Comparison of ENCODE assay signal across 21 cellular contexts in genomic region chr12:130483616-130484180, GRCh38.
DNase-seq lines count a peak whose midpoint lies in the region; ATAC-seq and TF ChIP-seq lines count a peak whose summit lies in the region.
"Had no signal": no experiment of that assay in that cellular context is flagged by ENCODE, and none has a peak within 500 bp of the region (broad histone marks: within the 10 kb centered on the region; RNA-seq: fewer than 3 reads in every experiment).

No MANE protein-coding gene starts in this region.

- no peaks in the 10 kb centered on the region for H3K9me2 ChIP-seq in GM23248 (ENCODE audit: insufficient read depth)

- H3K27ac Mint-ChIP-seq in stimulated activated naive CD8-positive, alpha-beta T cell treated with anti-CD3 and anti-CD28 coated beads, Interleukin-15, amount 100 ng/mL, for 72 hours, result no peak overlapping the region
- H3K27ac Mint-ChIP-seq in endodermal cell, result peak overlapping the region; percentile 30
- H3K27ac Mint-ChIP-seq in natural killer cell, result no peak overlapping the region
- H3K27ac Mint-ChIP-seq: B cell; CD14-positive monocyte; CD4-positive, alpha-beta T cell; CD8-positive, alpha-beta memory T cell had no signal

- intact Hi-C loops in posterior vena cava (cut with DNase I), result no loop called here
- intact Hi-C loops in natural killer cell (cut with micrococcal nuclease), result no loop called here

- H4K20me1 ChIP-seq in GM23248 (ENCODE audit: insufficient read depth), result no peaks in the 10 kb centered on the region

- H2AFZ ChIP-seq in GM23248, result no peak overlapping the region

- H3K4me3 ChIP-seq in endodermal cell (ENCODE audit: low read length), result no peak overlapping the region
- no peak overlapping the region for H3K4me3 ChIP-seq in GM23248
- H3K4me3 ChIP-seq: BLaER1 treated with 17β-estradiol and CSF1 and Interleukin-3, amounts not matched to agents 10 nM and 100 nM; GM12878 had no signal

- H3K4me2 ChIP-seq in GM23248 (ENCODE audit: unreplicated experiment), result no peak overlapping the region
- H3K4me2 ChIP-seq: BLaER1 treated with 17β-estradiol and CSF1 and Interleukin-3, amounts not matched to agents 10 nM and 100 nM had no signal

- peak; percentile 58 for ATAC-seq in stimulated activated naive CD8-positive, alpha-beta T cell treated with anti-CD3 and anti-CD28 coated beads, Interleukin-15, amount 100 ng/mL, for 72 hours
- ATAC-seq in stimulated activated naive CD8-positive, alpha-beta T cell treated with anti-CD3 and anti-CD28 coated beads, Interleukin-15, Interleukin-2, amounts not matched to agents 100 U/mL and 50 U/mL, for 24 hours, result no peak
- ATAC-seq in natural killer cell, result no peak
- ATAC-seq: GM12878 had no signal

- DNase-seq in stimulated activated naive CD8-positive, alpha-beta T cell treated with anti-CD3 and anti-CD28 coated beads, Interleukin-15, amount 100 ng/mL, for 72 hours, result no peak
- DNase-seq in stimulated activated naive CD8-positive, alpha-beta T cell treated with anti-CD3 and anti-CD28 coated beads, Interleukin-15, Interleukin-2, amounts not matched to agents 100 U/mL and 50 U/mL, for 24 hours, result no peak
- no peak for DNase-seq in endodermal cell
- DNase-seq in posterior vena cava (ENCODE audit: low spot score), result peak; percentile 67
- DNase-seq in GM23248, result no peak
- DNase-seq in natural killer cell, result no peak
- no peak for DNase-seq in ureter (ENCODE audit: low spot score)
- DNase-seq: CD4-positive, alpha-beta T cell; CD8-positive, alpha-beta memory T cell; DMS 273 treated with DMSO at 0.1 percent for 48 hours; DMS79; EL; GDM1; GOT3; H7; HCEC 1CT had no signal

- no peaks in the 10 kb centered on the region for H3K4me1 Mint-ChIP-seq in stimulated activated naive CD8-positive, alpha-beta T cell treated with anti-CD3 and anti-CD28 coated beads, Interleukin-15, amount 100 ng/mL, for 72 hours
- peaks cover 8% of the 10 kb centered on the region for H3K4me1 Mint-ChIP-seq in endodermal cell
- no peaks in the 10 kb centered on the region for H3K4me1 Mint-ChIP-seq in natural killer cell
- H3K4me1 Mint-ChIP-seq: B cell; CD14-positive monocyte; CD8-positive, alpha-beta memory T cell had no signal

- H3K36me3 ChIP-seq in endodermal cell (ENCODE audit: control insufficient read depth, insufficient read depth, low read length) (no peaks in the 10 kb centered on the region), GM23248 (ENCODE audit: low read depth) (no peaks in the 10 kb centered on the region)
- H3K36me3 ChIP-seq: BLaER1 treated with 17β-estradiol and CSF1 and Interleukin-3, amounts not matched to agents 10 nM and 100 nM had no signal

- in situ Hi-C loops in GM23248 (cut with MboI), result no loop called here

- H3K36me3 Mint-ChIP-seq in endodermal cell (ENCODE audit: low read depth) (no peaks in the 10 kb centered on the region), natural killer cell (no peaks in the 10 kb centered on the region)
- H3K36me3 Mint-ChIP-seq: CD14-positive monocyte; CD8-positive, alpha-beta memory T cell had no signal

- H3K27me3 ChIP-seq in endodermal cell (ENCODE audit: control insufficient read depth, insufficient read depth, low read length, poor library complexity, severe bottlenecking) (no peaks in the 10 kb centered on the region), GM23248 (replicated peaks; ENCODE audit: insufficient read depth) (no peaks in the 10 kb centered on the region)
- H3K27me3 ChIP-seq: BLaER1 treated with 17β-estradiol and CSF1 and Interleukin-3, amounts not matched to agents 10 nM and 100 nM had no signal

- H3K9ac ChIP-seq in endodermal cell (ENCODE audit: extremely low read depth, low read length, poor library complexity, severe bottlenecking) (no peak overlapping the region), GM23248 (no peak overlapping the region)
- H3K9ac ChIP-seq: BLaER1 treated with 17β-estradiol and CSF1 and Interleukin-3, amounts not matched to agents 10 nM and 100 nM had no signal

- H3K9me3 Mint-ChIP-seq in stimulated activated naive CD8-positive, alpha-beta T cell treated with anti-CD3 and anti-CD28 coated beads, Interleukin-15, amount 100 ng/mL, for 72 hours, result no peaks in the 10 kb centered on the region
- H3K9me3 Mint-ChIP-seq in endodermal cell, result no peaks in the 10 kb centered on the region
- H3K9me3 Mint-ChIP-seq in natural killer cell, result no peaks in the 10 kb centered on the region
- H3K9me3 Mint-ChIP-seq: CD14-positive monocyte; CD4-positive, alpha-beta T cell had no signal

- WGBS in endodermal cell (ENCODE audit: insufficient coverage in 1 of 2, insufficient read length in 1 of 2), 2 experiments, result 90 to 91% methylated on average over 6 to 26 of the region's 26 CpGs
- 72 to 77% methylated on average over 14 to 26 of the region's 26 CpGs for WGBS in GM23248 (ENCODE audit: low coverage in 1 of 2, low lambda C conversion rate in 2 of 2, missing lambda C conversion rate in 2 of 2), 2 experiments

- H3K9me3 ChIP-seq in endodermal cell (ENCODE audit: control insufficient read depth, low read length), result no peaks in the 10 kb centered on the region
- H3K9me3 ChIP-seq in GM23248 (ENCODE audit: low read depth), result no peaks in the 10 kb centered on the region
- H3K9me3 ChIP-seq: BLaER1 treated with 17β-estradiol and CSF1 and Interleukin-3, amounts not matched to agents 10 nM and 100 nM had no signal

- no peaks in the 10 kb centered on the region for H3K4me1 ChIP-seq in endodermal cell (ENCODE audit: control insufficient read depth, insufficient read depth, low read length)
- H3K4me1 ChIP-seq in GM23248 (ENCODE audit: insufficient read depth), result no peaks in the 10 kb centered on the region

- H3K27ac ChIP-seq in endodermal cell (ENCODE audit: low read depth, low read length) (no peak overlapping the region), GM23248 (no peak overlapping the region)
- H3K27ac ChIP-seq: 22Rv1; BLaER1 treated with 17β-estradiol and CSF1 and Interleukin-3, amounts not matched to agents 10 nM and 100 nM had no signal

- no peak overlapping the region for H3K4me3 Mint-ChIP-seq in stimulated activated naive CD8-positive, alpha-beta T cell treated with anti-CD3 and anti-CD28 coated beads, Interleukin-15, amount 100 ng/mL, for 72 hours
- no peak overlapping the region for H3K4me3 Mint-ChIP-seq in endodermal cell
- H3K4me3 Mint-ChIP-seq in natural killer cell, result no peak overlapping the region
- H3K4me3 Mint-ChIP-seq: B cell; CD14-positive monocyte; CD4-positive, alpha-beta T cell; CD8-positive, alpha-beta memory T cell had no signal

- peaks cover 24% of the 10 kb centered on the region for H3K27me3 Mint-ChIP-seq in stimulated activated naive CD8-positive, alpha-beta T cell treated with anti-CD3 and anti-CD28 coated beads, Interleukin-15, amount 100 ng/mL, for 72 hours
- H3K27me3 Mint-ChIP-seq in endodermal cell (ENCODE audit: insufficient read depth) (no peaks in the 10 kb centered on the region), natural killer cell (ENCODE audit: low read depth in 2 of 2) (no peaks in the 10 kb centered on the region)
- H3K27me3 Mint-ChIP-seq: B cell; CD4-positive, alpha-beta T cell had no signal

- H3F3A ChIP-seq in GM23248 (ENCODE audit: insufficient read depth), result no peaks in the 10 kb centered on the region

- TF ChIP-seq CTCF in endodermal cell (conservative IDR thresholded peaks at IDR 0.05), result no peak
- TF ChIP-seq CTCF in natural killer cell (IDR thresholded peaks at IDR 0.05), result no peak

- H3K79me2 ChIP-seq in GM23248 (ENCODE audit: insufficient read depth), result no peaks in the 10 kb centered on the region
